In genomic region chr6:46129301-46129633, GRCh38 we compare ENCODE assay signal across 8 cellular contexts. TPM values are rescaled to one million over a fixed set of nuclear protein-coding genes. Genes with fewer than 3 reads are reported as not detected.
A peak's percentile ranks its signal among the peaks of the same experiment; 100 is the strongest.
DNase-seq lines count a peak whose midpoint lies in the region; ATAC-seq, FAIRE-seq and TF ChIP-seq lines count a peak whose summit lies in the region.

No MANE protein-coding gene starts in this region.

- no peaks in the 10 kb centered on the region; the same call in 2 of the 3 replicates for H3K9me3 ChIP-seq in GM12878 (replicated peaks; ENCODE audit: control insufficient read depth, insufficient read depth, low read length)

- H2AFZ ChIP-seq in GM12878 (ENCODE audit: control insufficient read depth, low read depth, low read length), result peak overlapping the region; percentile 98

- POLR2A ChIA-PET in GM12878 (lab: Charles Lee), result interaction anchor here (1.1 to 1.5 kb wide), 3 partner anchors 9 to 86 kb away, joined by 3 to 5 read pairs (median 4); no protein-coding TSS in a partner anchor
- POLR2A ChIA-PET in HEK293T (lab: Yijun Ruan, JAX), result interaction anchor here (0.9 to 1.6 kb wide), 7 partner anchors 10 to 56 kb away, joined by 3 to 10 read pairs (median 4); partner anchors contain the start of gene ENPP5

- RAD21 ChIA-PET in GM12878 (lab: Charles Lee; ENCODE audit: unreplicated experiment), result interaction anchor here (1.0 to 4.4 kb wide), 9 partner anchors 9 to 91 kb away, joined by 3 to 31 read pairs (median 5); no protein-coding TSS in a partner anchor

- no peak overlapping the region for H3K23ac ChIP-seq in mesendoderm (ENCODE audit: low read length)

- H3K27ac ChIP-seq in 22Rv1 (peak overlapping the region; percentile 84), GM12878 (ENCODE audit: control insufficient read depth, insufficient read depth) (0 out of 2 replicates have a peak overlapping the region, but pooled peaks have one; percentile 28), mesendoderm (ENCODE audit: low read depth, low read length) (no peak overlapping the region)

- H4K20me1 ChIP-seq in GM12878 (ENCODE audit: control insufficient read depth, insufficient read depth), result no peaks in the 10 kb centered on the region

- ATAC-seq in GM19035 (IDR thresholded peaks at IDR 0.05; ENCODE audit: unreplicated experiment) (peak; percentile 12), HG03439 (IDR thresholded peaks at IDR 0.05; ENCODE audit: unreplicated experiment) (peak; percentile 6), GM12878 (peak; percentile 23)

- no peak overlapping the region for H3K18ac ChIP-seq in mesendoderm (ENCODE audit: low read length)

- no peak for TF ChIP-seq POLR2A in GM12878 (IDR thresholded peaks at IDR 0.05; ENCODE audit: low read depth, low read length)

- H2BK15ac ChIP-seq in mesendoderm (replicated peaks; ENCODE audit: low read depth), result no peak overlapping the region

- no peak for TF ChIP-seq EP300 in GM12878 (IDR thresholded peaks at IDR 0.05; ENCODE audit: borderline replicate concordance in 1 of 2, control insufficient read depth in 1 of 2, low read depth in 2 of 2, low read length in 2 of 2)

- TF ChIP-seq RAD21 in GM12878 (IDR thresholded peaks at IDR 0.05; ENCODE audit: insufficient read depth, low read depth, low read length), result no peak

- no peak for TF ChIP-seq CTCF in 22Rv1 (IDR thresholded peaks at IDR 0.05)
- TF ChIP-seq CTCF in GM12878 (IDR thresholded peaks at IDR 0.05 in 2 of 3, conservative IDR thresholded peaks at IDR 0.05 in 1 of 3; ENCODE audit: control insufficient read depth in 2 of 3, extremely low read depth in 1 of 3, insufficient read depth in 1 of 3, low read depth in 3 of 3, low read length in 3 of 3), result no peak

- H3K4me2 ChIP-seq in GM12878 (ENCODE audit: control insufficient read depth, insufficient read depth) (peak overlapping the region; percentile 75), mesendoderm (ENCODE audit: low read length) (peak overlapping the region; percentile 42)

- H3K4me3 ChIP-seq in GM12878, result peak overlapping the region; percentile 95
- no peak overlapping the region for H3K4me3 ChIP-seq in mesendoderm (ENCODE audit: low read length)

- SMC1A ChIA-PET in GM12878 (lab: Charles Lee; ENCODE audit: uncharacterized antibody, unreplicated experiment), result interaction anchor here (0.7 to 4.7 kb wide), 11 partner anchors 9 to 249 kb away, joined by 3 to 34 read pairs (median 5); no protein-coding TSS in a partner anchor

- H2AK5ac ChIP-seq in mesendoderm (ENCODE audit: low read length), result no peak overlapping the region

- no peak overlapping the region for H2BK120ac ChIP-seq in mesendoderm (ENCODE audit: low read depth, low read length)

- no peak for FAIRE-seq in GM12878 (lab: Jason Lieb, UNC)

- H3K4me1 ChIP-seq in GM12878 (ENCODE audit: control insufficient read depth, insufficient read depth, low read length) (peaks cover 12% of the 10 kb centered on the region), mesendoderm (ENCODE audit: control insufficient read depth, low read depth, low read length) (peaks cover 2% of the 10 kb centered on the region)

- in situ Hi-C loops in GM12878 (cut with MboI), result no loop called here

- CTCF ChIA-PET in GM12878 (lab: Yijun Ruan, JAX), result interaction anchor here (0.5 to 2.9 kb wide), 5 partner anchors 9 to 226 kb away, joined by 3 to 18 read pairs (median 4); no protein-coding TSS in a partner anchor
- CTCF ChIA-PET in HEK293T (lab: Yijun Ruan, JAX), result interaction anchor here (1.2 kb wide), 1 partner anchor 39 kb away, joined by 3 read pairs; no protein-coding TSS in a partner anchor

- no peak overlapping the region for H3K4ac ChIP-seq in mesendoderm (ENCODE audit: low read depth, low read length)

- 1% methylated on average over 9 of the region's 9 CpGs for WGBS in GM12878 (ENCODE audit: insufficient coverage, insufficient replicate concordance, low lambda C conversion rate, missing lambda C conversion rate)
- WGBS in mesendoderm (ENCODE audit: extremely low coverage, insufficient coverage, low lambda C conversion rate), result no CpG with 5 or more reads among the region's 9 CpGs

- H4K5ac ChIP-seq in mesendoderm (ENCODE audit: low read length), result no peak overlapping the region

- H2BK5ac ChIP-seq in mesendoderm (ENCODE audit: low read length), result no peak overlapping the region

- H3K27me3 ChIP-seq in GM12878 (replicated peaks in 1 of 2; ENCODE audit: control insufficient read depth in 2 of 2, insufficient read depth in 2 of 2, low read length in 1 of 2), result no peaks in the 10 kb centered on the region
- no peaks in the 10 kb centered on the region for H3K27me3 ChIP-seq in mesendoderm (ENCODE audit: insufficient read depth, low read length, poor library complexity)

- peak overlapping the region; percentile 67 for H3K56ac ChIP-seq in mesendoderm (ENCODE audit: low read length)

- H3K9ac ChIP-seq in GM12878 (ENCODE audit: control insufficient read depth, insufficient read depth, low read length) (peak overlapping the region; percentile 50), mesendoderm (ENCODE audit: low read length) (peak overlapping the region; percentile 19)

- intact Hi-C loops in GM12878 (cut with micrococcal nuclease; ENCODE audit: unreplicated experiment), result no loop called here

- peaks cover 6% of the 10 kb centered on the region for H3K79me2 ChIP-seq in GM12878 (ENCODE audit: control insufficient read depth, insufficient read depth, low read length)
- H3K79me2 ChIP-seq in mesendoderm (ENCODE audit: control insufficient read depth, insufficient read depth, low read length), result no peaks in the 10 kb centered on the region

- no peak for DNase-seq in GM12878 (ENCODE audit: low read depth, low spot score)
- DNase-seq in mesendoderm, result no peak
- DNase-seq in HEK293T (ENCODE audit: extremely low spot score), result no peak
- DNase-seq in NCI-H1092 (lab: John Stamatoyannopoulos, UW), result no peak
- DNase-seq in COLO829 (ENCODE audit: low spot score), result no peak

- TSS peak; percentile 83 for BruUV-seq in GM12878 (replicated peaks; lab: Mats Ljungman, UMichigan)

- H3K79me1 ChIP-seq in mesendoderm (ENCODE audit: low read length), result no peaks in the 10 kb centered on the region

- no peak overlapping the region for H4K8ac ChIP-seq in mesendoderm (ENCODE audit: low read depth, low read length)

- H3K36me3 ChIP-seq in GM12878 (ENCODE audit: control insufficient read depth in 2 of 2, insufficient read depth in 2 of 2, low read length in 1 of 2) (no peaks in the 10 kb centered on the region), mesendoderm (ENCODE audit: control insufficient read depth, insufficient read depth, low read length) (no peaks in the 10 kb centered on the region)

TF ChIP-seq in HEK293T, 16 proteins besides CTCF, POLR2A, EP300 and RAD21 (continues in another document):
- TF ChIP-seq NFRKB (IDR thresholded peaks at IDR 0.05) (no peak), ZNF384 (IDR thresholded peaks at IDR 0.05) (no peak), LEF1 (IDR thresholded peaks at IDR 0.05; ENCODE audit: borderline replicate concordance) (no peak), SUZ12 (IDR thresholded peaks at IDR 0.05) (no peak), CTBP1 (IDR thresholded peaks at IDR 0.05; ENCODE audit: borderline replicate concordance) (no peak), PKNOX1 (IDR thresholded peaks at IDR 0.05) (no peak)

RNA-seq across cellular contexts. Expression of gene ENPP4, which starts 0.5 kb away (rescaled TPM):
- total RNA-seq in GM12878 (2013; cell fraction: nucleolus; rRNA removed), result 28.7 and 32.5 TPM in 2 replicates
- 4.7 and 6.5 TPM in 2 replicates for total RNA-seq in GM12878 (2014; rRNA removed)
- 7.3 and 7.5 TPM in 2 replicates for total RNA-seq in GM12878 (2014; rRNA removed; fragmentation: Illumina TruSeq; extraction: Trizol)
- 4.9 and 5.3 TPM in 2 replicates for total RNA-seq in GM12878 (2021)
- 2.0 TPM for polyA plus RNA-seq in GM12878 (2011; ENCODE audit: low read depth)
- 9.7 and 13.9 TPM in 2 replicates for polyA plus RNA-seq in GM12878 (2011; rRNA removed)
- 2.6 and 3.2 TPM in 2 replicates for polyA plus RNA-seq in GM12878 (2011; cell fraction: cytosol; rRNA removed)
- 3.6 and 4.3 TPM in 2 replicates for polyA plus RNA-seq in GM12878 (2011; cell fraction: nucleus; rRNA removed)
- 4.2 and 8.1 TPM in 2 replicates for polyA plus RNA-seq in GM12878 (2012)
- 5.8 and 7.1 TPM in 2 replicates for polyA plus RNA-seq in GM12878 (2014; fragmentation: Illumina TruSeq; extraction: Trizol)
- 1 to 10 TPM; 3.3 to 5.2 TPM for polyA plus RNA-seq in GM12878 (2014; fragmentation: Nextera tagmentation; extraction: Ambion mirVana)
- polyA plus RNA-seq in GM12878 (2014; rRNA removed), result 2.7 and 3.9 TPM in 2 replicates
- polyA plus RNA-seq in GM12878 (2016; fragmentation: Nextera tagmentation; extraction: Ambion mirVana), result 1 to 10 TPM; 5.2 to 5.4 TPM
- polyA minus RNA-seq in GM12878 (2011; rRNA and poly(A)+ RNA removed), result 6.1 and 10.5 TPM in 2 replicates
- polyA minus RNA-seq in GM12878 (2011; cell fraction: cytosol; rRNA and poly(A)+ RNA removed), result 3.3 and 4.0 TPM in 2 replicates
- polyA minus RNA-seq in GM12878 (2011; cell fraction: nucleus; rRNA and poly(A)+ RNA removed), result 6.6 and 6.8 TPM in 2 replicates
- polyA plus RNA-seq in mesendoderm (2013, experiment 1 of 2), result 1.4 TPM
- 1.5 TPM for polyA plus RNA-seq in mesendoderm (2013, experiment 2 of 2)

RNA-seq across cellular contexts. Expression of gene ENPP5, which starts 41.5 kb away (rescaled TPM):
- total RNA-seq in GM12878 (2013; cell fraction: nucleolus; rRNA removed), result 0.50 and 0.73 TPM in 2 replicates
- total RNA-seq in GM12878 (2014; rRNA removed), result not detected in 2 replicates
- not detected in 2 replicates for total RNA-seq in GM12878 (2014; rRNA removed; fragmentation: Illumina TruSeq; extraction: Trizol)
- not detected in 2 replicates for total RNA-seq in GM12878 (2021)
- 0.17 TPM for polyA plus RNA-seq in GM12878 (2011; ENCODE audit: low read depth)
- 0.03 TPM in 1 of 2 replicates, not detected in the other for polyA plus RNA-seq in GM12878 (2011; rRNA removed)
- polyA plus RNA-seq in GM12878 (2011; cell fraction: cytosol; rRNA removed), result not detected in 2 replicates
- 0.03 TPM in 1 of 2 replicates, not detected in the other for polyA plus RNA-seq in GM12878 (2011; cell fraction: nucleus; rRNA removed)
- polyA plus RNA-seq in GM12878 (2012), result 0.27 and 0.93 TPM in 2 replicates
- 0.07 TPM in 1 of 2 replicates, not detected in the other for polyA plus RNA-seq in GM12878 (2014; fragmentation: Illumina TruSeq; extraction: Trizol)
- polyA plus RNA-seq in GM12878 (2014; fragmentation: Nextera tagmentation; extraction: Ambion mirVana), result under 1 TPM in 1 of 2 experiments, not detected in 1; 0.05 TPM
- polyA plus RNA-seq in GM12878 (2014; rRNA removed), result not detected in 2 replicates
- not detected for polyA plus RNA-seq in GM12878 (2016; fragmentation: Nextera tagmentation; extraction: Ambion mirVana)
- polyA minus RNA-seq in GM12878 (2011; rRNA and poly(A)+ RNA removed), result not detected in 2 replicates
- polyA minus RNA-seq in GM12878 (2011; cell fraction: cytosol; rRNA and poly(A)+ RNA removed), result not detected in 2 replicates
- not detected in 2 replicates for polyA minus RNA-seq in GM12878 (2011; cell fraction: nucleus; rRNA and poly(A)+ RNA removed)
- 2.8 TPM for polyA plus RNA-seq in mesendoderm (2013, experiment 1 of 2)
- polyA plus RNA-seq in mesendoderm (2013, experiment 2 of 2), result 3.0 TPM
